ENCODE assay signal across 8 cellular contexts in the genomic region with DNA sequence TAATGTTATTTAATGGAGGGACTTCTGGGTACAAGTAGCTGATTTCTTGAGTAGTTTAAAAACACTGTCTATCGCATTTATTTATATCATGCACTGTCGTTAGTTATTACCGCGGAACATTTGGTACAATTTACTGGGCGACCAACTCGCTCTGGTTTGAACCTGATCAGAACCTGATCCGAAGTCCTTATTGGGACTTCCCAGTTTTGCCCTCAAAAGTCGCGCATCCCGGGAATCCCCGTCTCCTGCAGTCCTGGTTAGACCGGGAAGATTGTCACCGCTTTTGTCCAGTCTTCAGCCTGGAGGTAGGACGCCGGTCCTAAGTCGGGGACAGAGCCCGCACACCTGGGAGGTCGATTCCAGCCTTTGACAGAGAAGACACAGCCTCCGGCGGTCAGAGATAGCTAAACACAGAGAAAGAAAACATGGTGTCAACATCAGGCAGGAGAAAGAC. TPM values are rescaled to one million over a fixed set of nuclear protein-coding genes. Genes with fewer than 3 reads are reported as not detected.
DNase-seq lines count a peak whose midpoint lies in the region; ATAC-seq, FAIRE-seq and TF ChIP-seq lines count a peak whose summit lies in the region.

No MANE protein-coding gene starts in this region.

- dilution Hi-C loops in mammary epithelial cell (cut with HindIII; ENCODE audit: low sequenced_read_pairs): no loop called here

- H3K9ac ChIP-seq in mammary epithelial cell (ENCODE audit: insufficient read depth, low read length): peak overlapping the region; percentile 96

- H3K4me3 ChIP-seq in AG10803 (ENCODE audit: low read length) (peak overlapping the region; percentile 90), mammary epithelial cell (replicated peaks in 1 of 3; ENCODE audit: insufficient read depth in 1 of 3, low read depth in 2 of 3, low read length in 3 of 3) (peak overlapping the region; percentile 69 to 89 (median 88))

- H3K36me3 ChIP-seq in mammary epithelial cell (ENCODE audit: insufficient read depth, low read length): peaks cover 3% of the 10 kb centered on the region

- H3K4me1 ChIP-seq in mammary epithelial cell (ENCODE audit: insufficient read depth, low read length): peaks cover 28% of the 10 kb centered on the region

- peak overlapping the region; percentile 81 for H3K4me2 ChIP-seq in mammary epithelial cell (ENCODE audit: insufficient read depth, low read depth, low read length)

- in situ Hi-C loops in mammary epithelial cell (cut with MboI; ENCODE audit: low sequenced_read_pairs in 2 of 2): no loop called here

- peak; percentile 10 for ATAC-seq in GM21526 (IDR thresholded peaks at IDR 0.05; ENCODE audit: low FRiP score, unreplicated experiment)

- FAIRE-seq in RCC 7860 (lab: Jason Lieb, UNC): no peak

- H3K27ac ChIP-seq in mammary epithelial cell (ENCODE audit: insufficient read depth, low read depth, low read length): peak overlapping the region; percentile 87

- peak overlapping the region; percentile 96 for H2AFZ ChIP-seq in mammary epithelial cell (ENCODE audit: low read depth, low read length)

- H4K20me1 ChIP-seq in mammary epithelial cell (ENCODE audit: insufficient read depth, low read length): no peaks in the 10 kb centered on the region

- TSS peak; percentile 34 for BruUV-seq in mammary epithelial cell (replicated peaks; lab: Mats Ljungman, UMichigan)

- TF ChIP-seq CTCF in AG10803 (conservative IDR thresholded peaks at IDR 0.05; ENCODE audit: low read length) (no peak), mammary epithelial cell (conservative IDR thresholded peaks at IDR 0.05 in 1 of 2, IDR thresholded peaks at IDR 0.05 in 1 of 2; ENCODE audit: extremely low read depth in 1 of 2, insufficient read depth in 1 of 2, low read depth in 1 of 2, low read length in 2 of 2) (no peak)

- H3K27me3 ChIP-seq in mammary epithelial cell (ENCODE audit: insufficient read depth, low read length): no peaks in the 10 kb centered on the region

- no peaks in the 10 kb centered on the region for H3K9me3 ChIP-seq in mammary epithelial cell (replicated peaks; ENCODE audit: insufficient read depth, low read length)

- 2% methylated on average over 20 of the region's 20 CpGs for WGBS in mammary epithelial cell (ENCODE audit: low coverage, missing lambda C conversion rate)

- intact Hi-C loops in mammary epithelial cell (cut with micrococcal nuclease): no loop called here

- peaks cover 40% of the 10 kb centered on the region for H3K79me2 ChIP-seq in mammary epithelial cell (ENCODE audit: insufficient read depth, low read length)

- CTCF ChIA-PET in mammary epithelial cell (lab: Charles Lee; ENCODE audit: low non-redundant PET): no interaction called here

- peak; percentile 26 for DNase-seq in AG10803 (ENCODE audit: low read depth)
- peak; percentile 3 for DNase-seq in RCC 7860 (ENCODE audit: low spot score)
- DNase-seq in mammary epithelial cell: peak; percentile 54
- peak; percentile 56 for DNase-seq in kidney tubule cell (ENCODE audit: low spot score)
- DNase-seq in stimulated activated CD4-positive, alpha-beta T cell treated with anti-CD3 and anti-CD28 coated beads, Interleukin-1b, Interleukin-23, amount 100 ng/mL, for 48 hours: peak; percentile 5
- DNase-seq in SK-N-DZ (ENCODE audit: low spot score): no peak
- no peak for DNase-seq in HPDE6-E6E7 (ENCODE audit: extremely low spot score)

RNA-seq across cellular contexts. Expression of gene CLN5, which starts 0.7 kb away (rescaled TPM):
- 10 to 100 TPM; 24.0 to 45.8 TPM for total RNA-seq in mammary epithelial cell
- 16.9 TPM for polyA plus RNA-seq in mammary epithelial cell
- polyA minus RNA-seq in mammary epithelial cell: 12.3 TPM
- polyA plus RNA-seq in SK-N-DZ (2014; cell fraction: cytosol; rRNA removed): 15.8 and 18.0 TPM in 2 replicates
- polyA plus RNA-seq in SK-N-DZ (2014; cell fraction: nucleus; rRNA removed): 24.0 and 33.5 TPM in 2 replicates

RNA-seq across cellular contexts. Expression of gene FBXL3, which starts 34.4 kb away (rescaled TPM):
- 10 to 100 TPM; 31.9 to 44.8 TPM for total RNA-seq in mammary epithelial cell
- polyA plus RNA-seq in mammary epithelial cell: 15.7 TPM
- polyA minus RNA-seq in mammary epithelial cell: 26.4 TPM
- 11.4 and 13.5 TPM in 2 replicates for polyA plus RNA-seq in SK-N-DZ (2014; cell fraction: cytosol; rRNA removed)
- polyA plus RNA-seq in SK-N-DZ (2014; cell fraction: nucleus; rRNA removed): 11.0 and 11.3 TPM in 2 replicates

RNA-seq across cellular contexts. Expression of gene ACOD1, which starts 44.3 kb away (rescaled TPM):
- total RNA-seq in mammary epithelial cell: not detected
- polyA plus RNA-seq in mammary epithelial cell: not detected
- polyA minus RNA-seq in mammary epithelial cell: not detected
- polyA plus RNA-seq in SK-N-DZ (2014; cell fraction: cytosol; rRNA removed): not detected in 2 replicates
- not detected in 2 replicates for polyA plus RNA-seq in SK-N-DZ (2014; cell fraction: nucleus; rRNA removed)

Comparison
In these comparisons a context has a peak if more than half of its experiments do, and no peak if none do; other contexts are left out.
1. DNase-seq: peak in AG10803 (single experiment), RCC 7860 (single experiment), mammary epithelial cell (single experiment), kidney tubule cell (single experiment) and stimulated activated CD4-positive, alpha-beta T cell treated with anti-CD3 and anti-CD28 coated beads, Interleukin-1b, Interleukin-23, amount 100 ng/mL, for 48 hours (single experiment); none in SK-N-DZ (single experiment) and HPDE6-E6E7 (single experiment).